Comparison of ENCODE assay signal across 17 cellular contexts in the genomic region with DNA sequence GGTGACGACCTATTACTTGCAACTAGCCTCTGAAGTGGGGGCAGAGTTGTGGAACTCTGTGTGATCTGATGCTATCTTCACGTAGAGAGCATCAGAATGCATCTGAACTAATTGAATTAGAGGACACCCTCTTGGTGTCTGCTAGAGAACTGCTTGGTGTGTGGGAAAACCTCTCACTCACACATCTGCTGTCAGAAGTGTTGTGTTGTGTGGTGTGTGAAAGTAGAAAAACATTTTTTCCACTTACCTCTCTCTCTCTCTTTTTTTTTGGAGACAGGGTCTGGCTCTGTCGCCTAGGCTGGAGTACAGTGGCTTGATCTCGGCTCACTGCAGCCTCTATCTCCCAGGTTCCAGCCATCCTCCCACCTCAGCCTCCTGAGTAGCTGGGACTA.
DNase-seq lines count a peak whose midpoint lies in the region; ATAC-seq and TF ChIP-seq lines count a peak whose summit lies in the region.
"Had no signal": no experiment of that assay in that cellular context is flagged by ENCODE, and none has a peak within 500 bp of the region (broad histone marks: within the 10 kb centered on the region; RNA-seq: fewer than 3 reads in every experiment).

No MANE protein-coding gene starts in this region.

- peak overlapping the region; percentile 39 for H4K91ac ChIP-seq in mesenchymal stem cell (ENCODE audit: low read length)

- H3K9me3 ChIP-seq in mesenchymal stem cell (ENCODE audit: control insufficient read depth, low read length) (no peaks in the 10 kb centered on the region), osteoblast (ENCODE audit: low read depth, low read length) (peaks cover 4% of the 10 kb centered on the region), MG63 (no peaks in the 10 kb centered on the region)
- no peaks in the 10 kb centered on the region for H3K9me3 ChIP-seq in CD4-positive, alpha-beta memory T cell (ENCODE audit: control insufficient read depth in 1 of 2, low read length in 2 of 2)

- no peak overlapping the region for H3K18ac ChIP-seq in mesenchymal stem cell (ENCODE audit: low read depth in 1 of 2, low read length in 2 of 2)

- H3K4me3 ChIP-seq in GM23338 (no peak overlapping the region), mesenchymal stem cell (ENCODE audit: insufficient read depth in 1 of 2, low read depth in 1 of 2, low read length in 2 of 2) (no peak overlapping the region), osteoblast (ENCODE audit: insufficient read depth, low read length) (no peak overlapping the region), MG63 (no peak overlapping the region)
- no peak overlapping the region for H3K4me3 ChIP-seq in CD4-positive, alpha-beta memory T cell (ENCODE audit: low read length in 2 of 2)

- no peak overlapping the region for H2BK15ac ChIP-seq in mesenchymal stem cell (ENCODE audit: low read depth, poor library complexity, severe bottlenecking)

- H3K4me1 ChIP-seq in GM23338 (ENCODE audit: insufficient read depth) (no peaks in the 10 kb centered on the region), mesenchymal stem cell (ENCODE audit: control insufficient read depth, insufficient read depth, low read depth, low read length) (peaks cover 3% of the 10 kb centered on the region), osteoblast (ENCODE audit: insufficient read depth, low read length) (peaks cover 4% of the 10 kb centered on the region)
- no peaks in the 10 kb centered on the region for H3K4me1 ChIP-seq in CD4-positive, alpha-beta memory T cell (ENCODE audit: insufficient read depth, low read length)

- H3K27me3 ChIP-seq in GM23338 (ENCODE audit: insufficient read depth) (no peaks in the 10 kb centered on the region), mesenchymal stem cell (ENCODE audit: control insufficient read depth in 1 of 2, insufficient read depth in 1 of 2, low read length in 2 of 2) (peaks cover 15 to 32% of the 10 kb centered on the region in 2 experiments), osteoblast (ENCODE audit: insufficient read depth, low read length) (no peaks in the 10 kb centered on the region), MG63 (no peaks in the 10 kb centered on the region)
- no peaks in the 10 kb centered on the region for H3K27me3 ChIP-seq in CD4-positive, alpha-beta memory T cell (ENCODE audit: insufficient read depth, low read length)

- H3K4me3 Mint-ChIP-seq in GM23338: no peak overlapping the region
- H3K4me3 Mint-ChIP-seq in CD4-positive, alpha-beta memory T cell: no peak overlapping the region
- H3K4me3 Mint-ChIP-seq: B cell; CD4-positive, alpha-beta T cell; HFFc6 had no signal

- H3K27ac ChIP-seq in GM23338 (ENCODE audit: low read depth) (no peak overlapping the region), mesenchymal stem cell (ENCODE audit: low read length, poor library complexity, severe bottlenecking) (no peak overlapping the region), osteoblast (ENCODE audit: low read depth, low read length) (no peak overlapping the region)
- H3K27ac ChIP-seq in CD4-positive, alpha-beta memory T cell (ENCODE audit: low read depth, low read length): no peak overlapping the region

- H3K36me3 Mint-ChIP-seq in GM23338 (ENCODE audit: low read depth): no peaks in the 10 kb centered on the region
- peaks cover 0 to 4% of the 10 kb centered on the region in 2 donors for H3K36me3 Mint-ChIP-seq in CD4-positive, alpha-beta memory T cell

- H3K14ac ChIP-seq in mesenchymal stem cell (ENCODE audit: low read length in 2 of 2): no peak overlapping the region

- TF ChIP-seq CTCF in GM23338 (conservative IDR thresholded peaks at IDR 0.05; ENCODE audit: low read depth in 2 of 2): no peak
- no peak for TF ChIP-seq CTCF in osteoblast (IDR thresholded peaks at IDR 0.05; ENCODE audit: extremely low read depth, low read depth, low read length)

- no peak overlapping the region for H2BK120ac ChIP-seq in mesenchymal stem cell (ENCODE audit: low read depth, low read length)

- H3K79me1 ChIP-seq in mesenchymal stem cell (replicated peaks; ENCODE audit: low read length, poor library complexity, severe bottlenecking): no peaks in the 10 kb centered on the region

- ATAC-seq in GM23338: no peak

- H3K9ac ChIP-seq in mesenchymal stem cell (ENCODE audit: low read length): no peak overlapping the region

- POLR2A ChIA-PET in CD4-positive, alpha-beta memory T cell (lab: Charles Lee; ENCODE audit: partially characterized antibody): no interaction called here

- H3F3A ChIP-seq in GM23338 (replicated peaks; ENCODE audit: low read depth): no peaks in the 10 kb centered on the region

- no peaks in the 10 kb centered on the region for H3K36me3 ChIP-seq in GM23338 (ENCODE audit: insufficient read depth)
- no peaks in the 10 kb centered on the region for H3K36me3 ChIP-seq in mesenchymal stem cell (ENCODE audit: control insufficient read depth in 1 of 2, insufficient read depth in 2 of 2, low read depth in 1 of 2, low read length in 2 of 2)
- no peaks in the 10 kb centered on the region for H3K36me3 ChIP-seq in osteoblast (ENCODE audit: insufficient read depth, low read length)
- no peaks in the 10 kb centered on the region for H3K36me3 ChIP-seq in MG63
- no peaks in the 10 kb centered on the region for H3K36me3 ChIP-seq in CD4-positive, alpha-beta memory T cell (ENCODE audit: insufficient read depth, low read length)

- no peaks in the 10 kb centered on the region for H4K20me1 ChIP-seq in GM23338 (replicated peaks; ENCODE audit: insufficient read depth)
- H4K20me1 ChIP-seq in osteoblast (ENCODE audit: insufficient read depth, low read length): no peaks in the 10 kb centered on the region

- no peak overlapping the region for H2BK12ac ChIP-seq in mesenchymal stem cell (ENCODE audit: low read length in 2 of 2)

- H2AK5ac ChIP-seq in mesenchymal stem cell (ENCODE audit: low read length, severe bottlenecking): no peak overlapping the region

- no peak overlapping the region for H4K8ac ChIP-seq in mesenchymal stem cell (ENCODE audit: low read length)

- CTCF ChIA-PET in CD4-positive, alpha-beta memory T cell (lab: Charles Lee; ENCODE audit: partially characterized antibody): interaction anchor here (1.1 kb wide), 2 partner anchors 17 to 180 kb away, joined by 3 read pairs; no protein-coding TSS in a partner anchor

- H3K9me3 Mint-ChIP-seq in GM23338: no peaks in the 10 kb centered on the region
- H3K9me3 Mint-ChIP-seq in CD4-positive, alpha-beta memory T cell: peaks cover 0 to 2% (median 0%) of the 10 kb centered on the region in 8 donors
- H3K9me3 Mint-ChIP-seq: CD4-positive, alpha-beta T cell; HFFc6 had no signal

- intact Hi-C loops in CD4-positive, alpha-beta memory T cell (cut with micrococcal nuclease): no loop called here

- 69% methylated on average over 3 of the region's 4 CpGs for WGBS in mesenchymal stem cell

- no peak overlapping the region for H3K27ac Mint-ChIP-seq in GM23338
- no peak overlapping the region for H3K27ac Mint-ChIP-seq in CD4-positive, alpha-beta memory T cell
- H3K27ac Mint-ChIP-seq: B cell; CD4-positive, alpha-beta T cell; HFFc6 had no signal

- H3K27me3 Mint-ChIP-seq in GM23338 (ENCODE audit: insufficient read depth, low read depth, poor library complexity): peaks cover 4% of the 10 kb centered on the region
- peaks cover 12 to 24% of the 10 kb centered on the region in 2 donors for H3K27me3 Mint-ChIP-seq in CD4-positive, alpha-beta memory T cell

- no peak overlapping the region for H3K4ac ChIP-seq in mesenchymal stem cell (ENCODE audit: low read depth in 1 of 2, low read length in 2 of 2)

- no peaks in the 10 kb centered on the region for H3K9me2 ChIP-seq in GM23338 (ENCODE audit: insufficient read depth)

- H3K23ac ChIP-seq in mesenchymal stem cell (ENCODE audit: low read length in 2 of 2): no peak overlapping the region

- no peak overlapping the region for H3K4me2 ChIP-seq in GM23338
- no peak overlapping the region for H3K4me2 ChIP-seq in mesenchymal stem cell (ENCODE audit: low read length, poor library complexity, severe bottlenecking)
- no peak overlapping the region for H3K4me2 ChIP-seq in osteoblast (ENCODE audit: insufficient read depth, low read length)

- peaks cover 5% of the 10 kb centered on the region; the same call in 2 of the 3 replicates for H3K4me1 Mint-ChIP-seq in GM23338
- H3K4me1 Mint-ChIP-seq in CD4-positive, alpha-beta memory T cell: no peaks in the 10 kb centered on the region
- H3K4me1 Mint-ChIP-seq: B cell had no signal

- no peak overlapping the region for H2BK5ac ChIP-seq in mesenchymal stem cell (ENCODE audit: low read depth, low read length, poor library complexity, severe bottlenecking)

- H3K79me2 ChIP-seq in GM23338 (replicated peaks; ENCODE audit: insufficient read depth) (no peaks in the 10 kb centered on the region), osteoblast (ENCODE audit: insufficient read depth, low read length) (no peaks in the 10 kb centered on the region)

- DNase-seq in GM23338 (ENCODE audit: low spot score) (no peak), SK-N-DZ (ENCODE audit: low spot score) (peak; percentile 43), mesenchymal stem cell (no peak), osteoblast (ENCODE audit: insufficient read length, low spot score, missing footprints) (no peak), MG63 (no peak), COLO668 (lab: John Stamatoyannopoulos, UW; ENCODE audit: unreplicated experiment) (no peak), activated T-cell treated with anti-CD3 and anti-CD28 coated beads for 4 hours (no peak)
- no peak for DNase-seq in CD4-positive, alpha-beta memory T cell
- DNase-seq: ACHN; C1 segment of cervical spinal cord; CD4-positive, alpha-beta T cell; COR-L47; DND-41; GDM1; HCEC 1CT; HFFc6 had no signal

- H2AFZ ChIP-seq in GM23338: peak overlapping the region; percentile 89
- no peak overlapping the region for H2AFZ ChIP-seq in mesenchymal stem cell (ENCODE audit: low read depth, low read length)
- H2AFZ ChIP-seq in osteoblast (ENCODE audit: low read length): peak overlapping the region; percentile 39

TF ChIP-seq in GM23338, 12 proteins besides CTCF, POLR2A, EP300 and RAD21 (continues in another document):
- TF ChIP-seq ZNF114 (CRISPR knock-in tag; IDR thresholded peaks at IDR 0.05) (no peak), JUNB (IDR thresholded peaks at IDR 0.05; ENCODE audit: unreplicated experiment) (no peak), NANOG (IDR thresholded peaks at IDR 0.05; ENCODE audit: borderline replicate concordance) (no peak)
